ENCODE assay signal across 15 cellular contexts in the genomic region with DNA sequence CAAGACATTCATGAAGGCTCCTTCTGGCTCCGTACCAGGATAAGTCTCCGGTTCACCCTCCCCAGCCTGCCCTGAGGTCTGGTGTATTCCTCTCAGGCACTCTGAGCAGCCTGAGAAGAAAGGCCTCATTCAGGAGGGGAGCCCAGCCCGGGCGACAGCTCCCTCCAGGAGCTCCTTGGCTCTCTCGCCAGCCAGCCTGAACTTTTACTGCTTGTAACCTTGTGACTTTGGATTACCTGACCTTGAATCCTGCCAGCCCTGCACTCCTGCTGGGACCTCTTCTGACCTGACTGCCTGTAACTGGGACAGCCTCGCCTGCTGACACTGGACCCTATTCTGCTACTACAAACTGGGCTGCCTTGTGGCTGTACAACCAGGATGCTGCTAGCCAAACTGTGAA.
A peak's percentile ranks its signal among the peaks of the same experiment; 100 is the strongest.
DNase-seq lines count a peak whose midpoint lies in the region; ATAC-seq and TF ChIP-seq lines count a peak whose summit lies in the region.
"Had no signal": no experiment of that assay in that cellular context is flagged by ENCODE, and none has a peak within 500 bp of the region (broad histone marks: within the 10 kb centered on the region; RNA-seq: fewer than 3 reads in every experiment).

No MANE protein-coding gene starts in this region.

- no peak for TF ChIP-seq POLR2A in suprapubic skin (IDR thresholded peaks at IDR 0.05)

- DNase-seq in activated T-cell treated with anti-CD3 and anti-CD28 coated beads, Interleukin-2, amount 50 U/mL, for 4 hours = no peak
- DNase-seq in activated T-cell treated with anti-CD3 and anti-CD28 coated beads, Interleukin-2, amount 50 U/mL, for 72 hours = no peak
- DNase-seq in lung (ENCODE audit: low spot score) = no peak
- no peak for DNase-seq in suprapubic skin (ENCODE audit: low spot score in 2 of 2)
- DNase-seq: activated CD4-positive, alpha-beta T cell treated with anti-CD3 and anti-CD28 coated beads, Interleukin-2, amount 50 U/mL, for 48 hours; activated gamma-delta T cell; brain microvascular endothelial cell; Karpas-422; mucosa of descending colon; NCI-H146 had no signal

- peak overlapping the region; percentile 26 to 72 for H3K27ac ChIP-seq in lung (ENCODE audit: low read depth in 1 of 2, low read length in 1 of 2)
- H3K27ac ChIP-seq in suprapubic skin = peak overlapping the region; percentile 8
- H3K27ac ChIP-seq: brain microvascular endothelial cell, SJSA1 had no signal

- no peaks in the 10 kb centered on the region for H3K27me3 Mint-ChIP-seq in activated T-cell treated with anti-CD3 and anti-CD28 coated beads, Interleukin-2, amount 50 U/mL, for 4 hours (ENCODE audit: low read depth)
- H3K27me3 Mint-ChIP-seq in activated T-cell treated with anti-CD3 and anti-CD28 coated beads, Interleukin-2, amount 50 U/mL, for 72 hours (ENCODE audit: low read depth) = no peaks in the 10 kb centered on the region
- H3K27me3 Mint-ChIP-seq in dendritic cell treated with granulocyte-macrophage colony-stimulating factor and Interleukin-4, amounts not matched to agents 40 ng/mL and 50 ng/mL, for 4 days = no peaks in the 10 kb centered on the region
- H3K27me3 Mint-ChIP-seq in stimulated activated memory B cell treated with anti-CD40 and anti-IgM and Interleukin-4, amounts not matched to agents 10 μg/mL and 1 μg/mL and 100 μg/mL, for 72 hours = no peaks in the 10 kb centered on the region

- no peak overlapping the region for H3K27ac Mint-ChIP-seq in activated T-cell treated with anti-CD3 and anti-CD28 coated beads, Interleukin-2, amount 50 U/mL, for 72 hours
- peak overlapping the region; percentile 48 for H3K27ac Mint-ChIP-seq in dendritic cell treated with granulocyte-macrophage colony-stimulating factor and Interleukin-4, amounts not matched to agents 40 ng/mL and 50 ng/mL, for 4 days
- H3K27ac Mint-ChIP-seq in stimulated activated memory B cell treated with anti-CD40 and anti-IgM and Interleukin-4, amounts not matched to agents 10 μg/mL and 1 μg/mL and 100 μg/mL, for 72 hours = no peak overlapping the region

- H3K4me1 ChIP-seq in lung (ENCODE audit: control insufficient read depth in 2 of 2, insufficient read depth in 2 of 2, low read length in 2 of 2) = peaks cover 20 to 37% of the 10 kb centered on the region in 2 donors
- peaks cover 75% of the 10 kb centered on the region for H3K4me1 ChIP-seq in suprapubic skin

- ATAC-seq in activated T-cell treated with anti-CD3 and anti-CD28 coated beads, Interleukin-2, amount 50 U/mL, for 4 hours = no peak
- no peak for ATAC-seq in activated T-cell treated with anti-CD3 and anti-CD28 coated beads, Interleukin-2, amount 50 U/mL, for 72 hours (replicated peaks in 1 of 2)
- ATAC-seq in lung (ENCODE audit: insufficient read depth, low FRiP score) (no peak), HG03469 (IDR thresholded peaks at IDR 0.05; ENCODE audit: unreplicated experiment) (no peak), GM18498 (IDR thresholded peaks at IDR 0.05; ENCODE audit: unreplicated experiment) (no peak)
- no peak for ATAC-seq in stimulated activated memory B cell treated with anti-CD40 and anti-IgM and Interleukin-4, amounts not matched to agents 10 μg/mL and 1 μg/mL and 100 μg/mL, for 72 hours
- ATAC-seq: mucosa of descending colon had no signal

- H3K4me3 Mint-ChIP-seq in activated T-cell treated with anti-CD3 and anti-CD28 coated beads, Interleukin-2, amount 50 U/mL, for 4 hours = peak overlapping the region; percentile 27
- no peak overlapping the region for H3K4me3 Mint-ChIP-seq in activated T-cell treated with anti-CD3 and anti-CD28 coated beads, Interleukin-2, amount 50 U/mL, for 72 hours
- no peak overlapping the region for H3K4me3 Mint-ChIP-seq in dendritic cell treated with granulocyte-macrophage colony-stimulating factor and Interleukin-4, amounts not matched to agents 40 ng/mL and 50 ng/mL, for 4 days
- no peak overlapping the region for H3K4me3 Mint-ChIP-seq in stimulated activated memory B cell treated with anti-CD40 and anti-IgM and Interleukin-4, amounts not matched to agents 10 μg/mL and 1 μg/mL and 100 μg/mL, for 72 hours

- H3K36me3 ChIP-seq in lung (ENCODE audit: control insufficient read depth in 2 of 2, insufficient read depth in 2 of 2, low read length in 2 of 2) = peaks cover 0 to 6% of the 10 kb centered on the region in 2 donors
- H3K36me3 ChIP-seq in suprapubic skin = peaks cover 4% of the 10 kb centered on the region
- H3K36me3 ChIP-seq: brain microvascular endothelial cell, SJSA1 had no signal

- H3K4me1 Mint-ChIP-seq in activated T-cell treated with anti-CD3 and anti-CD28 coated beads, Interleukin-2, amount 50 U/mL, for 4 hours (ENCODE audit: low read depth) = peaks cover 76% of the 10 kb centered on the region
- peaks cover 51% of the 10 kb centered on the region for H3K4me1 Mint-ChIP-seq in activated T-cell treated with anti-CD3 and anti-CD28 coated beads, Interleukin-2, amount 50 U/mL, for 72 hours (ENCODE audit: low read depth)
- peaks cover 68% of the 10 kb centered on the region for H3K4me1 Mint-ChIP-seq in dendritic cell treated with granulocyte-macrophage colony-stimulating factor and Interleukin-4, amounts not matched to agents 40 ng/mL and 50 ng/mL, for 4 days (ENCODE audit: low read depth)
- peaks cover 51% of the 10 kb centered on the region for H3K4me1 Mint-ChIP-seq in stimulated activated memory B cell treated with anti-CD40 and anti-IgM and Interleukin-4, amounts not matched to agents 10 μg/mL and 1 μg/mL and 100 μg/mL, for 72 hours

- H3K36me3 Mint-ChIP-seq in activated T-cell treated with anti-CD3 and anti-CD28 coated beads, Interleukin-2, amount 50 U/mL, for 4 hours (ENCODE audit: insufficient read depth) = peaks cover 10% of the 10 kb centered on the region
- H3K36me3 Mint-ChIP-seq in activated T-cell treated with anti-CD3 and anti-CD28 coated beads, Interleukin-2, amount 50 U/mL, for 72 hours (ENCODE audit: insufficient read depth in 2 of 2) = peaks cover 1 to 6% of the 10 kb centered on the region in 2 donors
- H3K36me3 Mint-ChIP-seq in dendritic cell treated with granulocyte-macrophage colony-stimulating factor and Interleukin-4, amounts not matched to agents 40 ng/mL and 50 ng/mL, for 4 days (ENCODE audit: low read depth) = peaks cover 33% of the 10 kb centered on the region
- H3K36me3 Mint-ChIP-seq in stimulated activated memory B cell treated with anti-CD40 and anti-IgM and Interleukin-4, amounts not matched to agents 10 μg/mL and 1 μg/mL and 100 μg/mL, for 72 hours = peaks cover 27% of the 10 kb centered on the region

- 64 to 79% methylated on average over 6 of the region's 6 CpGs for WGBS in lung, 2 donors
- 72% methylated on average over 6 of the region's 6 CpGs for WGBS in suprapubic skin

- intact Hi-C loops in dendritic cell treated with granulocyte-macrophage colony-stimulating factor and Interleukin-4, amounts not matched to agents 40 ng/mL and 50 ng/mL, for 4 days (cut with micrococcal nuclease) = no loop called here

- no peak overlapping the region for H3K4me3 ChIP-seq in lung
- no peak overlapping the region for H3K4me3 ChIP-seq in suprapubic skin
- H3K4me3 ChIP-seq: mucosa of descending colon, SJSA1 had no signal

- no peaks in the 10 kb centered on the region for H3K9me3 Mint-ChIP-seq in activated T-cell treated with anti-CD3 and anti-CD28 coated beads, Interleukin-2, amount 50 U/mL, for 4 hours
- H3K9me3 Mint-ChIP-seq in activated T-cell treated with anti-CD3 and anti-CD28 coated beads, Interleukin-2, amount 50 U/mL, for 72 hours = no peaks in the 10 kb centered on the region
- H3K9me3 Mint-ChIP-seq in dendritic cell treated with granulocyte-macrophage colony-stimulating factor and Interleukin-4, amounts not matched to agents 40 ng/mL and 50 ng/mL, for 4 days = no peaks in the 10 kb centered on the region
- H3K9me3 Mint-ChIP-seq in stimulated activated memory B cell treated with anti-CD40 and anti-IgM and Interleukin-4, amounts not matched to agents 10 μg/mL and 1 μg/mL and 100 μg/mL, for 72 hours = no peaks in the 10 kb centered on the region

- TF ChIP-seq EP300 in suprapubic skin (IDR thresholded peaks at IDR 0.05) = no peak

- no peak for TF ChIP-seq CTCF in lung (IDR thresholded peaks at IDR 0.05; ENCODE audit: control extremely low read depth, extremely low read depth)
- no peak for TF ChIP-seq CTCF in suprapubic skin (IDR thresholded peaks at IDR 0.05)

- H3K27me3 ChIP-seq in lung (ENCODE audit: control insufficient read depth, insufficient read depth) = no peaks in the 10 kb centered on the region
- no peaks in the 10 kb centered on the region for H3K27me3 ChIP-seq in suprapubic skin
- H3K27me3 ChIP-seq: brain microvascular endothelial cell, SJSA1 had no signal

- no peaks in the 10 kb centered on the region for H3K9me3 ChIP-seq in lung (ENCODE audit: control insufficient read depth in 2 of 2, insufficient read depth in 1 of 2, low read length in 1 of 2)
- H3K9me3 ChIP-seq in suprapubic skin = no peaks in the 10 kb centered on the region
- H3K9me3 ChIP-seq: mucosa of descending colon, SJSA1 had no signal
